ENCODE assay signal across 14 cellular contexts in the genomic region with DNA sequence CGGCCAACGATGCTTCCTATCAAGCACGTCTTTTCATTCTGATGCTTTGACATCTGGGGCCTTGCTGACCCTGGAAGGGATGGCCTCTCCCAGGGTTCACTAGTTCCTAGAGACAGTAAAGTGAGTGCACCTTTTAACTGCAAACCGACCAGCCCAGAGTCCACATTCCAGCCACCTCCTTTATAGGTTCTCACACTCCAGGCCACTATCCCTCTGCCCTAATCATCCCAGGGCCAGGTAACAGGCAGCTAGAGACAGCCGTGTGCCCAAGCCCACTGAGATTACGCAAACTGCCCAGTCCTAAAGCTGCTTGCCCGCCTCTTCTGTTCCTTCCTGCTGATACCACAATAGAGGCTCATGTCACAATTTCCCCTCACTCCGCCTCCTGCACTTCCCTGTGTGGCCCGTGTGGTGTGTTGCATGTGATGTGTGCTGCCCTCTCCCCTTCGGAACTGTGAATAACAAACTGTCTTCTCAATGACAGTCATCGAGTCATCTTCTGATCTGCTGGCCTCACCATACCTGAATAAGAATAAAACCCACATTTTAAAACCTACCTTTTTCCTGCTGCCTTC.
A peak's percentile ranks its signal among the peaks of the same experiment; 100 is the strongest.
DNase-seq lines count a peak whose midpoint lies in the region; ATAC-seq and TF ChIP-seq lines count a peak whose summit lies in the region.
"Had no signal": no experiment of that assay in that cellular context is flagged by ENCODE, and none has a peak within 500 bp of the region (broad histone marks: within the 10 kb centered on the region; RNA-seq: fewer than 3 reads in every experiment).

No MANE protein-coding gene starts in this region.

- no peak for TF ChIP-seq EP300 in SK-N-SH (IDR thresholded peaks at IDR 0.05; ENCODE audit: borderline replicate concordance in 1 of 2, low read depth in 1 of 2, low read length in 1 of 2)

- no peaks in the 10 kb centered on the region for H3K9me3 ChIP-seq in SK-N-SH

- no peaks in the 10 kb centered on the region for H3K79me1 ChIP-seq in mesendoderm (ENCODE audit: low read length)

- H2BK15ac ChIP-seq in mesendoderm (replicated peaks; ENCODE audit: low read depth) = no peak overlapping the region

- intact Hi-C loops in activated CD4-positive, alpha-beta memory T cell treated with anti-CD3 and anti-CD28 coated beads for 36 hours (cut with micrococcal nuclease) = no loop called here

- TF ChIP-seq CTCF in SK-N-SH (IDR thresholded peaks at IDR 0.05) = no peak

- no peak overlapping the region for H3K4me3 ChIP-seq in mesendoderm (ENCODE audit: low read length)
- no peak overlapping the region for H3K4me3 ChIP-seq in SK-N-SH (ENCODE audit: low read depth in 2 of 2, low read length in 1 of 2)

- H3K27me3 ChIP-seq in mesendoderm (ENCODE audit: insufficient read depth, low read length, poor library complexity) = no peaks in the 10 kb centered on the region
- peaks cover 14% of the 10 kb centered on the region; the same call in 1 of the 2 replicates for H3K27me3 ChIP-seq in SK-N-SH (ENCODE audit: insufficient read depth)

- H3K36me3 ChIP-seq in mesendoderm (ENCODE audit: control insufficient read depth, insufficient read depth, low read length) (no peaks in the 10 kb centered on the region), SK-N-SH (replicated peaks in 1 of 2; ENCODE audit: control insufficient read depth in 1 of 2, insufficient read depth in 2 of 2, low read length in 1 of 2) (no peaks in the 10 kb centered on the region)

- H4K8ac ChIP-seq in mesendoderm (ENCODE audit: low read depth, low read length) = no peak overlapping the region

- H3K23ac ChIP-seq in mesendoderm (ENCODE audit: low read length) = no peak overlapping the region

- no peak overlapping the region for H3K56ac ChIP-seq in mesendoderm (ENCODE audit: low read length)

- no peak overlapping the region for H3K27ac Mint-ChIP-seq in activated CD4-positive, alpha-beta memory T cell treated with anti-CD3 and anti-CD28 coated beads for 36 hours

- no peak for DNase-seq in activated CD4-positive, CD25-positive, alpha-beta regulatory T cell (lab: John Stamatoyannopoulos, UW)
- DNase-seq in activated CD4-positive, alpha-beta memory T cell treated with anti-CD3 and anti-CD28 coated beads for 36 hours = peak; percentile 75
- DNase-seq in mesendoderm (peak; percentile 10), DMS53 treated with DMSO at 0.1 percent for 48 hours (lab: John Stamatoyannopoulos, UW; ENCODE audit: unreplicated experiment) (no peak), SK-N-SH (no peak)
- DNase-seq in stimulated activated naive CD4-positive, alpha-beta T cell treated with Interleukin-2 at 50 U/mL for 16 hours (lab: John Stamatoyannopoulos, UW) = peak; percentile 18
- DNase-seq: activated effector memory CD4-positive, alpha-beta T cell treated with Interleukin-2 at 50 U/mL for 16 hours; DMS79; NCI-H526; retina had no signal

- no peak overlapping the region for H3K4me2 ChIP-seq in mesendoderm (ENCODE audit: low read length)
- H3K4me2 ChIP-seq in SK-N-SH = no peak overlapping the region

- peaks cover 21% of the 10 kb centered on the region for H3K4me1 Mint-ChIP-seq in activated CD4-positive, alpha-beta memory T cell treated with anti-CD3 and anti-CD28 coated beads for 36 hours (ENCODE audit: low read depth)
- H3K4me1 Mint-ChIP-seq: central memory CD8-positive, alpha-beta T cell had no signal

- H3K27ac ChIP-seq in mesendoderm (ENCODE audit: low read depth, low read length) (no peak overlapping the region), SK-N-SH (ENCODE audit: low read depth in 2 of 2, low read length in 1 of 2) (no peak overlapping the region)
- H3K27ac ChIP-seq: 22Rv1 had no signal

- no peak overlapping the region for H3K9ac ChIP-seq in mesendoderm (ENCODE audit: low read length)
- H3K9ac ChIP-seq in SK-N-SH = no peak overlapping the region

- H3K4ac ChIP-seq in mesendoderm (ENCODE audit: low read depth, low read length) = no peak overlapping the region

- CTCF ChIA-PET in activated CD4-positive, alpha-beta memory T cell treated with anti-CD3 and anti-CD28 coated beads for 36 hours (lab: Charles Lee) = no interaction called here
- CTCF ChIA-PET in SK-N-SH (lab: Yijun Ruan, JAX) = no interaction called here

- H3K9me3 Mint-ChIP-seq in activated CD4-positive, alpha-beta memory T cell treated with anti-CD3 and anti-CD28 coated beads for 36 hours = no peaks in the 10 kb centered on the region
- H3K9me3 Mint-ChIP-seq: central memory CD8-positive, alpha-beta T cell had no signal

- no peak overlapping the region for H2BK120ac ChIP-seq in mesendoderm (ENCODE audit: low read depth, low read length)

- H2BK5ac ChIP-seq in mesendoderm (ENCODE audit: low read length) = no peak overlapping the region

- no peak for TF ChIP-seq RAD21 in SK-N-SH (IDR thresholded peaks at IDR 0.05; ENCODE audit: low read length)

- H3K18ac ChIP-seq in mesendoderm (ENCODE audit: low read length) = no peak overlapping the region

- H3K9me2 ChIP-seq in SK-N-SH = no peaks in the 10 kb centered on the region

- H3K4me3 Mint-ChIP-seq in activated CD4-positive, alpha-beta memory T cell treated with anti-CD3 and anti-CD28 coated beads for 36 hours = no peak overlapping the region
- H3K4me3 Mint-ChIP-seq: central memory CD8-positive, alpha-beta T cell had no signal

- no peak overlapping the region for H2AK5ac ChIP-seq in mesendoderm (ENCODE audit: low read length)

- WGBS in mesendoderm (ENCODE audit: extremely low coverage, insufficient coverage, low lambda C conversion rate) = no CpG with 5 or more reads among the region's 11 CpGs
- 21% methylated on average over 9 of the region's 11 CpGs for WGBS in SK-N-SH (ENCODE audit: low lambda C conversion rate)

- H4K5ac ChIP-seq in mesendoderm (ENCODE audit: low read length) = no peak overlapping the region

- no peaks in the 10 kb centered on the region for H3K36me3 Mint-ChIP-seq in activated CD4-positive, alpha-beta memory T cell treated with anti-CD3 and anti-CD28 coated beads for 36 hours

- peak; percentile 73 to 75 for ATAC-seq in activated CD4-positive, CD25-positive, alpha-beta regulatory T cell treated with anti-CD3 and anti-CD28 coated beads, Interleukin-2, amount 50 U/mL, for 24 hours
- ATAC-seq in GM19455 (IDR thresholded peaks at IDR 0.05; ENCODE audit: unreplicated experiment) = no peak

- peaks cover 20% of the 10 kb centered on the region for H3K27me3 Mint-ChIP-seq in activated CD4-positive, alpha-beta memory T cell treated with anti-CD3 and anti-CD28 coated beads for 36 hours

- POLR2A ChIA-PET in activated CD4-positive, alpha-beta memory T cell treated with anti-CD3 and anti-CD28 coated beads for 36 hours (lab: Charles Lee) = no interaction called here
- POLR2A ChIA-PET in SK-N-SH (lab: Yijun Ruan, JAX) = no interaction called here

- H3K79me2 ChIP-seq in mesendoderm (ENCODE audit: control insufficient read depth, insufficient read depth, low read length) (no peaks in the 10 kb centered on the region), SK-N-SH (ENCODE audit: insufficient read depth) (no peaks in the 10 kb centered on the region)

- no peaks in the 10 kb centered on the region for H3F3A ChIP-seq in SK-N-SH (replicated peaks; ENCODE audit: insufficient read depth)

- H3K4me1 ChIP-seq in mesendoderm (ENCODE audit: control insufficient read depth, low read depth, low read length) = no peaks in the 10 kb centered on the region
- no peaks in the 10 kb centered on the region for H3K4me1 ChIP-seq in SK-N-SH (ENCODE audit: control insufficient read depth in 1 of 2, insufficient read depth in 2 of 2, low read depth in 1 of 2, low read length in 1 of 2)

- H4K20me1 ChIP-seq in SK-N-SH (ENCODE audit: insufficient read depth) = no peaks in the 10 kb centered on the region

- H2AFZ ChIP-seq in SK-N-SH (ENCODE audit: low read depth) = no peak overlapping the region

TF ChIP-seq in SK-N-SH, 30 proteins besides CTCF, POLR2A, EP300 and RAD21 (continues in another document):
- TF ChIP-seq SIN3A (IDR thresholded peaks at IDR 0.05; ENCODE audit: borderline replicate concordance, low read depth, low read length) (no peak), ELF1 (IDR thresholded peaks at IDR 0.05) (no peak), POLR2AphosphoS5 (IDR thresholded peaks at IDR 0.05; ENCODE audit: low read depth, low read length) (no peak), FOSL2 (IDR thresholded peaks at IDR 0.05; ENCODE audit: borderline replicate concordance, low read depth) (no peak), NFIC (IDR thresholded peaks at IDR 0.05; ENCODE audit: borderline replicate concordance) (no peak), MEF2A (IDR thresholded peaks at IDR 0.05; ENCODE audit: borderline replicate concordance, low read depth) (no peak), FOXJ3 (CRISPR knock-in tag; IDR thresholded peaks at IDR 0.05) (no peak), FOXM1 (IDR thresholded peaks at IDR 0.05; ENCODE audit: low read depth) (no peak), TEAD4 (IDR thresholded peaks at IDR 0.05; ENCODE audit: borderline replicate concordance, insufficient read depth) (no peak)
- TF ChIP-seq, protein P1, sequence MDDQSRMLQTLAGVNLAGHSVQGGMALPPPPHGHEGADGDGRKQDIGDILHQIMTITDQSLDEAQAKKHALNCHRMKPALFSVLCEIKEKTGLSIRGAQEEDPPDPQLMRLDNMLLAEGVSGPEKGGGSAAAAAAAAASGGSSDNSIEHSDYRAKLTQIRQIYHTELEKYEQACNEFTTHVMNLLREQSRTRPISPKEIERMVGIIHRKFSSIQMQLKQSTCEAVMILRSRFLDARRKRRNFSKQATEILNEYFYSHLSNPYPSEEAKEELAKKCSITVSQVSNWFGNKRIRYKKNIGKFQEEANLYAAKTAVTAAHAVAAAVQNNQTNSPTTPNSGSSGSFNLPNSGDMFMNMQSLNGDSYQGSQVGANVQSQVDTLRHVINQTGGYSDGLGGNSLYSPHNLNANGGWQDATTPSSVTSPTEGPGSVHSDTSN (IDR thresholded peaks at IDR 0.05) = no peak
- TF ChIP-seq, protein P2, sequence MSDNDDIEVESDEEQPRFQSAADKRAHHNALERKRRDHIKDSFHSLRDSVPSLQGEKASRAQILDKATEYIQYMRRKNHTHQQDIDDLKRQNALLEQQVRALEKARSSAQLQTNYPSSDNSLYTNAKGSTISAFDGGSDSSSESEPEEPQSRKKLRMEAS (IDR thresholded peaks at IDR 0.05; ENCODE audit: low read depth) = no peak
- TF ChIP-seq, protein P3, sequence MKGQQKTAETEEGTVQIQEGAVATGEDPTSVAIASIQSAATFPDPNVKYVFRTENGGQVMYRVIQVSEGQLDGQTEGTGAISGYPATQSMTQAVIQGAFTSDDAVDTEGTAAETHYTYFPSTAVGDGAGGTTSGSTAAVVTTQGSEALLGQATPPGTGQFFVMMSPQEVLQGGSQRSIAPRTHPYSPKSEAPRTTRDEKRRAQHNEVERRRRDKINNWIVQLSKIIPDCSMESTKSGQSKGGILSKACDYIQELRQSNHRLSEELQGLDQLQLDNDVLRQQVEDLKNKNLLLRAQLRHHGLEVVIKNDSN (IDR thresholded peaks at IDR 0.05; ENCODE audit: borderline replicate concordance, low read depth) = no peak

Comparison
In these comparisons a context has a peak if more than half of its experiments do, and no peak if none do; other contexts are left out.
1. DNase-seq: peak in activated CD4-positive, alpha-beta memory T cell treated with anti-CD3 and anti-CD28 coated beads for 36 hours (single experiment), mesendoderm (single experiment) and stimulated activated naive CD4-positive, alpha-beta T cell treated with Interleukin-2 at 50 U/mL for 16 hours (single experiment); none in activated CD4-positive, CD25-positive, alpha-beta regulatory T cell (0 of 4), DMS53 treated with DMSO at 0.1 percent for 48 hours (single experiment) and SK-N-SH (single experiment).